In genomic region chr7:139004321-139005075, GRCh38 we compare ENCODE assay signal across 27 cellular contexts. TPM values are rescaled to one million over a fixed set of nuclear protein-coding genes. Genes with fewer than 3 reads are reported as not detected.
DNase-seq lines count a peak whose midpoint lies in the region; ATAC-seq and TF ChIP-seq lines count a peak whose summit lies in the region.
"Had no signal": no experiment of that assay in that cellular context is flagged by ENCODE, and none has a peak within 500 bp of the region (broad histone marks: within the 10 kb centered on the region; RNA-seq: fewer than 3 reads in every experiment).

No MANE protein-coding gene starts in this region.

- in situ Hi-C loops in GM13977 (cut with MboI; ENCODE audit: low pct_unique_long_range_greater_than_20kb, low sequenced_read_pairs, unreplicated experiment): no loop called here

- no peaks in the 10 kb centered on the region for H3K4me1 ChIP-seq in esophagus muscularis mucosa
- H3K4me1 ChIP-seq: BLaER1 treated with 17β-estradiol and CSF1 and Interleukin-3, amounts not matched to agents 10 nM and 100 nM had no signal

- no peaks in the 10 kb centered on the region for H3K27me3 ChIP-seq in esophagus muscularis mucosa
- H3K27me3 ChIP-seq: BLaER1 treated with 17β-estradiol and CSF1 and Interleukin-3, amounts not matched to agents 10 nM and 100 nM had no signal

- intact Hi-C loops in esophagus muscularis mucosa (cut with DNase I): no loop called here

- H3K4me3 ChIP-seq in esophagus muscularis mucosa: no peak overlapping the region
- H3K4me3 ChIP-seq: BLaER1 treated with 17β-estradiol and CSF1 and Interleukin-3, amounts not matched to agents 10 nM and 100 nM; PC-9; SK-N-MC had no signal

- peaks cover 0 to 9% (median 0%) of the 10 kb centered on the region in 4 donors for H3K9me3 ChIP-seq in esophagus muscularis mucosa

- no peak for TF ChIP-seq EP300 in esophagus muscularis mucosa (IDR thresholded peaks at IDR 0.05)

- TF ChIP-seq POLR2A in esophagus muscularis mucosa (IDR thresholded peaks at IDR 0.05; ENCODE audit: low read depth): no peak

- no peak for TF ChIP-seq CTCF in esophagus muscularis mucosa (IDR thresholded peaks at IDR 0.05)
- TF ChIP-seq CTCF in GM13977 (IDR thresholded peaks at IDR 0.05; ENCODE audit: extremely low read depth, insufficient read depth, missing control alignments): no peak

- DNase-seq in NCI-H526 treated with DMSO at 0.1 percent for 48 hours (lab: John Stamatoyannopoulos, UW) (peak; percentile 4), NCI-H526 (lab: John Stamatoyannopoulos, UW) (no peak), NCI-H69 (lab: John Stamatoyannopoulos, UW) (peak; percentile 11), esophagus muscularis mucosa (ENCODE audit: extremely low spot score) (peak; percentile 21), NCI-H446 treated with DMSO at 0.1 percent for 48 hours (lab: John Stamatoyannopoulos, UW) (no peak), NCI-H510A (lab: John Stamatoyannopoulos, UW) (no peak), GM13977 (ENCODE audit: low spot score) (no peak)
- DNase-seq: 8988T; CD4-positive, alpha-beta memory T cell; DMS153; GF-D8; KBM-7; MM.1S; NCI-H1105; NCI-H146; NCI-H2029; NCI-H446; PC-9; RPMI8226; SHP77; SW 1271; T-helper 17 cell had no signal

- no peaks in the 10 kb centered on the region for H3K36me3 ChIP-seq in esophagus muscularis mucosa
- H3K36me3 ChIP-seq: BLaER1 treated with 17β-estradiol and CSF1 and Interleukin-3, amounts not matched to agents 10 nM and 100 nM had no signal

- no peak overlapping the region for H3K27ac ChIP-seq in esophagus muscularis mucosa (replicated peaks in 1 of 4)
- H3K27ac ChIP-seq: BLaER1 treated with 17β-estradiol and CSF1 and Interleukin-3, amounts not matched to agents 10 nM and 100 nM; HL-60; PC-9; SK-N-MC had no signal

- ATAC-seq in HG03354 (IDR thresholded peaks at IDR 0.05; ENCODE audit: poor library complexity, severe bottlenecking, unreplicated experiment): no peak
- ATAC-seq: HepG2, T-helper 17 cell had no signal

RNA-seq across cellular contexts. Expression of gene KIAA1549, which starts 23.3 kb away (rescaled TPM):
- 1 to 10 TPM; 2.3 to 3.2 (median 2.8) TPM for total RNA-seq in esophagus muscularis mucosa

RNA-seq across cellular contexts. Expression of gene ZC3HAV1L, which starts 31.3 kb away (rescaled TPM):
- total RNA-seq in esophagus muscularis mucosa: 10 to 100 TPM in 2 of 4 donors, 1 to 10 TPM in 2; 7.0 to 15.4 (median 10.2) TPM

Comparison
In these comparisons a context has a peak if more than half of its experiments do, and no peak if none do; other contexts are left out.
1. DNase-seq: peak in NCI-H526 treated with DMSO at 0.1 percent for 48 hours (single experiment), NCI-H69 (single experiment) and esophagus muscularis mucosa (single experiment); none in NCI-H526 (0 of 2), NCI-H446 treated with DMSO at 0.1 percent for 48 hours (single experiment), NCI-H510A (single experiment) and GM13977 (single experiment).